Comparison of ENCODE assay signal across 12 cellular contexts in the genomic region with DNA sequence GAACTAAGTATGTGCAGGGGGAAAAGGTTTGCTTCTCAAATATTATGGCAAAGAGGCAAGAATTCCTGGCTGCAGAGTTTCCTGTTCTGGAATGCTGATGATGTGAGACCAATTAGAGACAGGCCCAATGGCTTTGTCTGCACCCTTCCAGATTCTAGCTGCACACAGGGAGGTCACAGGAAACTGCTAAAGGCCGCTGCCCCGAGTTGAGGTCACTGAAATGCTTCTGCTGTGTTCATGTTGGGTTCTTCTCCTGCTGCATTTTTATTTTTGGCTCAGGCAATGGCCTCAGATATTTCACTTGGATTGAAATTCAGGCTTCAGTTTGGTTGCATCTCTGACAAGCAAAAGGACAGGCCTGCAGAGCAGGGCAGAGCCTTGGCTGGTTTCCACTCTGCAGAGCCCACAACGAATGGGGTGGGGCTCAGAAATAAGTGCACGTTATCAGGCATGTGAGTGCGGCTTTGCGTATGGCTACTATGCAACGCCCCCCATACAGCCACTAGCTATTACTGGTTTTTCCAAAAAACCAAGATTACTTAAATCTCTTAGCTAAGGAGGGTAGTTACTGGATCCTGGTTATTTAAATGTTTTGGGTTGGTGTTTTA.
DNase-seq lines count a peak whose midpoint lies in the region; ATAC-seq and TF ChIP-seq lines count a peak whose summit lies in the region.
"Had no signal": no experiment of that assay in that cellular context is flagged by ENCODE, and none has a peak within 500 bp of the region (broad histone marks: within the 10 kb centered on the region; RNA-seq: fewer than 3 reads in every experiment).

No MANE protein-coding gene starts in this region.

- H3K27ac Mint-ChIP-seq in mesothelial cell of epicardium, result no peak overlapping the region

- TF ChIP-seq CTCF in 22Rv1 (IDR thresholded peaks at IDR 0.05) (no peak), mesothelial cell of epicardium (IDR thresholded peaks at IDR 0.05; ENCODE audit: unreplicated experiment) (no peak)

- H3K27me3 ChIP-seq in muscle layer of colon (ENCODE audit: control insufficient read depth in 1 of 2, insufficient read depth in 2 of 2, low read length in 2 of 2), result no peaks in the 10 kb centered on the region

- no peak overlapping the region for H3K4me3 ChIP-seq in muscle layer of colon (ENCODE audit: low read depth in 1 of 2, low read length in 2 of 2)

- no peaks in the 10 kb centered on the region for H3K27me3 Mint-ChIP-seq in mesothelial cell of epicardium (ENCODE audit: low read depth)

- H3K4me1 ChIP-seq in muscle layer of colon (ENCODE audit: insufficient read depth, low read length), result peaks cover 14% of the 10 kb centered on the region

- peaks cover 17% of the 10 kb centered on the region for H3K4me1 Mint-ChIP-seq in mesothelial cell of epicardium

- ATAC-seq in HG03469 (IDR thresholded peaks at IDR 0.05; ENCODE audit: unreplicated experiment) (no peak), GM21515 (IDR thresholded peaks at IDR 0.05; ENCODE audit: unreplicated experiment) (no peak)

- DNase-seq in OCI-M1 (lab: John Stamatoyannopoulos, UW), result peak; percentile 64
- DNase-seq in globus pallidus (ENCODE audit: low spot score), result peak; percentile 21
- no peak for DNase-seq in mesothelial cell of epicardium (ENCODE audit: low spot score in 2 of 2, unreplicated experiment in 2 of 2)
- DNase-seq in NK-92 (lab: John Stamatoyannopoulos, UW; ENCODE audit: unreplicated experiment), result no peak
- DNase-seq: NCI-H1092 treated with DMSO at 0.1 percent for 48 hours, NCI-H345, nucleus accumbens, SW 1271 had no signal

- no peak overlapping the region for H3K4me3 Mint-ChIP-seq in mesothelial cell of epicardium

- no peaks in the 10 kb centered on the region for H3K9me3 ChIP-seq in muscle layer of colon (ENCODE audit: low read length)

- no peak overlapping the region for H3K9ac ChIP-seq in muscle layer of colon (ENCODE audit: low read length)

- H3K9me3 Mint-ChIP-seq in mesothelial cell of epicardium, result no peaks in the 10 kb centered on the region

- H3K36me3 Mint-ChIP-seq in mesothelial cell of epicardium, result peaks cover under 1% of the 10 kb centered on the region

- H3K36me3 ChIP-seq in muscle layer of colon (ENCODE audit: insufficient read depth, low read length), result no peaks in the 10 kb centered on the region

- H3K27ac ChIP-seq in 22Rv1 (peak overlapping the region; percentile 44), muscle layer of colon (ENCODE audit: low read depth, low read length) (peak overlapping the region; percentile 1)

Comparison
In these comparisons a context has a peak if more than half of its experiments do, and no peak if none do; other contexts are left out.
1. DNase-seq: peak in OCI-M1 (single experiment) and globus pallidus (single experiment); none in mesothelial cell of epicardium (0 of 2) and NK-92 (single experiment).